ENCODE assay signal across 1 cellular context in genomic region chr11:82996966-82997606, GRCh38.
TF ChIP-seq lines count a peak whose summit lies in the region.

No MANE protein-coding gene starts in this region.

TF ChIP-seq in GM12878, 131 proteins besides CTCF, POLR2A, EP300 and RAD21 (continued from another document):
- TF ChIP-seq TBL1XR1 (IDR thresholded peaks at IDR 0.05; ENCODE audit: low read depth, low read length) (0 out of 2 replicates have a peak, but pooled peaks have one; percentile 36), TARDBP (IDR thresholded peaks at IDR 0.05; ENCODE audit: borderline replicate concordance) (no peak), PBX3 (IDR thresholded peaks at IDR 0.05; ENCODE audit: insufficient replicate concordance, low read depth, low read length) (no peak), ZBED1 (IDR thresholded peaks at IDR 0.05; ENCODE audit: borderline replicate concordance) (peak; percentile 73), TCF12 (IDR thresholded peaks at IDR 0.05; ENCODE audit: low read depth, low read length) (peak; percentile 96), CREB1 (IDR thresholded peaks at IDR 0.05; ENCODE audit: low read depth) (peak; percentile 93), ZNF274 (IDR thresholded peaks at IDR 0.05; ENCODE audit: insufficient read depth, insufficient read length) (no peak), LARP7 (IDR thresholded peaks at IDR 0.05) (peak; percentile 54; the same call in 1 of the 2 replicates), MTA3 (IDR thresholded peaks at IDR 0.05; ENCODE audit: borderline replicate concordance, low read length) (0 out of 2 replicates have a peak, but pooled peaks have one; percentile 80), ZNF687 (IDR thresholded peaks at IDR 0.05) (no peak), JUND (IDR thresholded peaks at IDR 0.05; ENCODE audit: low read depth, low read length) (peak; percentile 89), SREBF2 (IDR thresholded peaks at IDR 0.05; ENCODE audit: low read length) (no peak), ESRRA (IDR thresholded peaks at IDR 0.05; ENCODE audit: low read length) (no peak), SMAD5 (IDR thresholded peaks at IDR 0.05; ENCODE audit: low read depth) (no peak), SMAD1 (IDR thresholded peaks at IDR 0.05; ENCODE audit: low read depth, partially characterized antibody) (no peak), BCL11A (IDR thresholded peaks at IDR 0.05; ENCODE audit: low read depth, low read length) (peak; percentile 89), JUNB (IDR thresholded peaks at IDR 0.05) (peak; percentile 92), SIX5 (IDR thresholded peaks at IDR 0.05; ENCODE audit: low read depth, low read length, severe bottlenecking) (no peak), TCF7 (IDR thresholded peaks at IDR 0.05; ENCODE audit: borderline replicate concordance) (no peak), RB1 (IDR thresholded peaks at IDR 0.05; ENCODE audit: borderline replicate concordance) (0 out of 2 replicates have a peak, but pooled peaks have one; percentile 48), SRF (IDR thresholded peaks at IDR 0.05; ENCODE audit: low read depth in 2 of 2, low read length in 2 of 2) (no peak), RBBP5 (conservative IDR thresholded peaks at IDR 0.05) (no peak), BCL3 (IDR thresholded peaks at IDR 0.05; ENCODE audit: borderline replicate concordance, insufficient read depth, low read depth, low read length, poor library complexity, severe bottlenecking) (peak; percentile 45), ZNF592 (IDR thresholded peaks at IDR 0.05) (no peak), REST (IDR thresholded peaks at IDR 0.05; ENCODE audit: low read depth, low read length) (no peak), EED (IDR thresholded peaks at IDR 0.05; ENCODE audit: low read depth) (peak; percentile 92), USF1 (IDR thresholded peaks at IDR 0.05; ENCODE audit: borderline replicate concordance, extremely low read length, insufficient read depth, low read depth, low read length) (no peak), CEBPZ (IDR thresholded peaks at IDR 0.05; ENCODE audit: low read depth, low read length) (no peak), KLF5 (IDR thresholded peaks at IDR 0.05; ENCODE audit: partially characterized antibody) (peak; percentile 58)
TF ChIP-seq in GM12878: peak in this region for 43.
